Comparison of ENCODE assay signal across 10 cellular contexts in genomic region chr11:315051-315481, GRCh38. TPM values are rescaled to one million over a fixed set of nuclear protein-coding genes. Genes with fewer than 3 reads are reported as not detected.
DNase-seq lines count a peak whose midpoint lies in the region; ATAC-seq and FAIRE-seq lines count a peak whose summit lies in the region.
"Had no signal": no experiment of that assay in that cellular context is flagged by ENCODE, and none has a peak within 500 bp of the region (broad histone marks: within the 10 kb centered on the region; RNA-seq: fewer than 3 reads in every experiment).

No MANE protein-coding gene starts in this region.

- DNase-seq in stimulated activated CD4-positive, alpha-beta T cell treated with anti-CD3 and anti-CD28 coated beads, Interleukin-15, amount 100 ng/mL, for 24 hours, result peak; percentile 49
- DNase-seq in stimulated activated CD4-positive, alpha-beta T cell treated with anti-CD3 and anti-CD28 coated beads, Interleukin-12 subunit alpha, Interleukin-12 subunit beta, amount 100 ng/mL, for 4 hours, result no peak
- DNase-seq in GOT3 (lab: John Stamatoyannopoulos, UW) (no peak), urothelium cell line (ENCODE audit: low spot score) (no peak)
- DNase-seq: amniotic stem cell, NCI-H69 had no signal

- H3K27ac ChIP-seq in ectodermal cell (ENCODE audit: insufficient read depth, low read depth, low read length, poor library complexity, severe bottlenecking), result no peak overlapping the region

- H3K9ac ChIP-seq in mucosa of stomach (ENCODE audit: low read length), result peak overlapping the region; percentile 47

- peaks cover 37% of the 10 kb centered on the region for H3K4me1 ChIP-seq in ectodermal cell (ENCODE audit: control insufficient read depth, insufficient read depth, low read length)
- H3K4me1 ChIP-seq in mucosa of stomach (ENCODE audit: control insufficient read depth, insufficient read depth, low read length), result peaks cover 8% of the 10 kb centered on the region

- FAIRE-seq in urothelium cell line (lab: Jason Lieb, UNC), result no peak

- no peak for ATAC-seq in GM18861 (IDR thresholded peaks at IDR 0.05; ENCODE audit: unreplicated experiment)
- no peak for ATAC-seq in GM19397 (IDR thresholded peaks at IDR 0.05; ENCODE audit: unreplicated experiment)

- H3K36me3 ChIP-seq in ectodermal cell (ENCODE audit: control insufficient read depth, insufficient read depth, low read length) (no peaks in the 10 kb centered on the region), mucosa of stomach (ENCODE audit: control insufficient read depth, insufficient read depth, low read length) (no peaks in the 10 kb centered on the region)

- WGBS in ectodermal cell, 2 experiments, result 47 to 49% methylated on average over 9 of the region's 9 CpGs

- H3K4me3 ChIP-seq in ectodermal cell (ENCODE audit: insufficient read depth, low read depth, low read length), result peak overlapping the region; percentile 26
- no peak overlapping the region for H3K4me3 ChIP-seq in mucosa of stomach (ENCODE audit: low read length)

- no peaks in the 10 kb centered on the region for H3K9me3 ChIP-seq in ectodermal cell (ENCODE audit: control insufficient read depth, low read length)
- no peaks in the 10 kb centered on the region for H3K9me3 ChIP-seq in mucosa of stomach (ENCODE audit: control insufficient read depth, low read length)

- peaks cover 57% of the 10 kb centered on the region for H3K27me3 ChIP-seq in ectodermal cell (ENCODE audit: control insufficient read depth, insufficient read depth, low read length, poor library complexity, severe bottlenecking)
- peaks cover 43% of the 10 kb centered on the region for H3K27me3 ChIP-seq in mucosa of stomach (ENCODE audit: control insufficient read depth, insufficient read depth, low read length)

RNA-seq across cellular contexts. Expression of gene IFITM1, which starts 1.2 kb away (rescaled TPM):
- polyA plus RNA-seq in ectodermal cell (2013, experiment 1 of 4), result 30.5 TPM
- polyA plus RNA-seq in ectodermal cell (2013, experiment 2 of 4), result 32.4 TPM
- polyA plus RNA-seq in ectodermal cell (2013, experiment 3 of 4), result 43.7 TPM
- polyA plus RNA-seq in ectodermal cell (2013, experiment 4 of 4), result 50.2 TPM

RNA-seq across cellular contexts. Expression of gene IFITM3, which starts 5.6 kb away (rescaled TPM):
- 171 TPM for polyA plus RNA-seq in ectodermal cell (2013, experiment 1 of 4)
- 166 TPM for polyA plus RNA-seq in ectodermal cell (2013, experiment 2 of 4)
- 147 TPM for polyA plus RNA-seq in ectodermal cell (2013, experiment 3 of 4)
- 167 TPM for polyA plus RNA-seq in ectodermal cell (2013, experiment 4 of 4)

RNA-seq across cellular contexts. Expression of gene IFITM2, which starts 7.5 kb away (rescaled TPM):
- polyA plus RNA-seq in ectodermal cell (2013, experiment 1 of 4), result 108 TPM
- polyA plus RNA-seq in ectodermal cell (2013, experiment 2 of 4), result 103 TPM
- polyA plus RNA-seq in ectodermal cell (2013, experiment 3 of 4), result 96.5 TPM
- 114 TPM for polyA plus RNA-seq in ectodermal cell (2013, experiment 4 of 4)

RNA-seq across cellular contexts. Expression of gene IFITM5, which starts 15.7 kb away (rescaled TPM):
- polyA plus RNA-seq in ectodermal cell (2013, experiment 1 of 4), result not detected
- polyA plus RNA-seq in ectodermal cell (2013, experiment 2 of 4), result not detected
- not detected for polyA plus RNA-seq in ectodermal cell (2013, experiment 3 of 4)
- not detected for polyA plus RNA-seq in ectodermal cell (2013, experiment 4 of 4)

RNA-seq across cellular contexts. Expression of gene PGGHG, which starts 26.1 kb away (rescaled TPM):
- 19.2 TPM for polyA plus RNA-seq in ectodermal cell (2013, experiment 1 of 4)
- polyA plus RNA-seq in ectodermal cell (2013, experiment 2 of 4), result 21.6 TPM
- 19.4 TPM for polyA plus RNA-seq in ectodermal cell (2013, experiment 3 of 4)
- 24.1 TPM for polyA plus RNA-seq in ectodermal cell (2013, experiment 4 of 4)
